In the genomic region with DNA sequence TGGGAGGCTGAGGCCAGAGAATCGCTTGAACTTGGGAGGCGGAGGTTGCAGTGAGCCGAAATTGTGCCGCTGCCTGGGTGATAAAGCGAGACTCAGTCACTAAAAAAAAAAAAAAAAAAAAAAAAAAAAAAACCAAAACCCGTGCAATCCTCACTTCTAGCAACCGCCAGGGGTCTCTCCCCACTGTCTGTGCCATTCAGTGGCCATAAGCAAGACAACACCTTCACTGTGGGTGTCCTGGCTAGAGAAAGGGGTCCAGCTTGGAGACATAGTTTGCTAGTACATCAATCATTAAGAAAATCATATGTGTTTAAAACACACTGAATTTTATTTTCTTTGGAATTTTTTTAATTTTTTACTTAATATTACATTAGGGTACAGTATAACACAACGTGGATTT, we compare ENCODE assay signal across 15 cellular contexts.
DNase-seq lines count a peak whose midpoint lies in the region; ATAC-seq, FAIRE-seq and TF ChIP-seq lines count a peak whose summit lies in the region.
"Had no signal": no experiment of that assay in that cellular context is flagged by ENCODE, and none has a peak within 500 bp of the region (broad histone marks: within the 10 kb centered on the region; RNA-seq: fewer than 3 reads in every experiment).

No MANE protein-coding gene starts in this region.

- no peaks in the 10 kb centered on the region for H3K36me3 ChIP-seq in NT2/D1 (ENCODE audit: insufficient read depth, insufficient read length, low read length)
- H3K36me3 ChIP-seq in H1 (ENCODE audit: control insufficient read depth in 2 of 4, insufficient read depth in 4 of 4, low read length in 3 of 4), result no peaks in the 10 kb centered on the region
- H3K36me3 ChIP-seq: upper lobe of left lung had no signal

- H3K4me3 ChIP-seq in AG04449 (ENCODE audit: low read depth, low read length) (no peak overlapping the region), NT2/D1 (ENCODE audit: insufficient read length, low read depth) (no peak overlapping the region), H1 (ENCODE audit: extremely low read depth in 1 of 4, insufficient read depth in 2 of 4, low read depth in 3 of 4, low read length in 4 of 4) (no peak overlapping the region; a peak in 1 of 8 replicates)
- H3K4me3 ChIP-seq: upper lobe of left lung had no signal

- H3K4ac ChIP-seq in H1 (replicated peaks; ENCODE audit: insufficient read length, low read depth, low read length), result no peak overlapping the region

- H3K18ac ChIP-seq in H1 (ENCODE audit: extremely low read depth, low read length), result no peak overlapping the region

- H3K4me2 ChIP-seq in H1 (ENCODE audit: insufficient read depth in 1 of 2, low read depth in 2 of 2, low read length in 2 of 2), result peak overlapping the region in 1 of 2 experiments; percentile 9; a peak in 1 of 4 replicates

- no peaks in the 10 kb centered on the region for H3K27me3 ChIP-seq in NT2/D1 (ENCODE audit: insufficient read depth, insufficient read length)
- peaks cover 0 to 3% (median 1%) of the 10 kb centered on the region in 4 experiments; a peak in 2 of 7 replicates for H3K27me3 ChIP-seq in H1 (replicated peaks in 1 of 4; ENCODE audit: control insufficient read depth in 3 of 4, extremely low read depth in 1 of 4, insufficient read depth in 3 of 4, low read length in 3 of 4)
- H3K27me3 ChIP-seq: upper lobe of left lung had no signal

- no peak overlapping the region for H2BK12ac ChIP-seq in H1 (ENCODE audit: low read depth, low read length)

- H4K5ac ChIP-seq in H1 (ENCODE audit: insufficient read length, low read depth, low read length), result no peak overlapping the region

- no peak overlapping the region for H3K23ac ChIP-seq in H1 (ENCODE audit: insufficient read length)

- TF ChIP-seq EP300 in H1 (IDR thresholded peaks at IDR 0.05; ENCODE audit: borderline replicate concordance in 1 of 2, low read depth in 2 of 2, low read length in 2 of 2), result no peak

- no peak overlapping the region for H3K4me3 Mint-ChIP-seq in Calu3 (ENCODE audit: low read depth, unreplicated experiment)
- H3K4me3 Mint-ChIP-seq: activated T-helper 1 cell treated with anti-CD3 and anti-CD28 coated beads, Interleukin-12 subunit alpha, Interleukin-12 subunit beta, Interleukin-2, Interleukin-4 antibody, amounts not matched to agents 30 ng/mL and 10 ng/mL and 1 ng/mL, durations not matched to agents 14 hours and 24 hours and 36 hours; CD14-positive monocyte; central memory CD8-positive, alpha-beta T cell; nephron had no signal

- TF ChIP-seq RAD21 in H1 (IDR thresholded peaks at IDR 0.05 in 1 of 2, conservative IDR thresholded peaks at IDR 0.05 in 1 of 2; ENCODE audit: low read depth in 2 of 2, low read length in 2 of 2), result peak; percentile 51 to 61; a peak in 3 of 4 replicates

- no peak for DNase-seq in AG04449 (ENCODE audit: low read depth, low spot score)
- DNase-seq in NT2/D1 (ENCODE audit: low read depth, low spot score), result peak; percentile 40
- DNase-seq in H1 (ENCODE audit: low read depth in 1 of 2, low spot score in 2 of 2), result no peak
- DNase-seq in Calu3, result no peak
- no peak for DNase-seq in D721Med (ENCODE audit: insufficient read length, low spot score)
- no peak for DNase-seq in SHP77 treated with DMSO at 0.1 percent for 48 hours (lab: John Stamatoyannopoulos, UW)
- DNase-seq: NCI-H2081 treated with DMSO at 0.1 percent for 48 hours, Right ventricle myocardium superior, upper lobe of left lung had no signal

- no peak overlapping the region for H3K14ac ChIP-seq in H1 (ENCODE audit: insufficient read length)

- no peaks in the 10 kb centered on the region for H3K79me1 ChIP-seq in H1 (ENCODE audit: low read depth, low read length)

- H3K4me1 ChIP-seq in NT2/D1 (ENCODE audit: insufficient read depth, insufficient read length) (peaks cover 17% of the 10 kb centered on the region), H1 (replicated peaks in 1 of 4; ENCODE audit: control insufficient read depth in 3 of 4, insufficient read depth in 4 of 4, low read length in 3 of 4) (peaks cover 7 to 22% (median 11%) of the 10 kb centered on the region in 4 experiments)
- H3K4me1 ChIP-seq: upper lobe of left lung had no signal

- H2BK20ac ChIP-seq in H1 (ENCODE audit: low read length), result no peak overlapping the region

- H3K27ac Mint-ChIP-seq in Calu3 (ENCODE audit: unreplicated experiment), result no peak overlapping the region
- H3K27ac Mint-ChIP-seq: activated T-helper 1 cell treated with anti-CD3 and anti-CD28 coated beads, Interleukin-12 subunit alpha, Interleukin-12 subunit beta, Interleukin-2, Interleukin-4 antibody, amounts not matched to agents 30 ng/mL and 10 ng/mL and 1 ng/mL, durations not matched to agents 14 hours and 24 hours and 36 hours; nephron had no signal

- peaks cover 37% of the 10 kb centered on the region for H3K27me3 Mint-ChIP-seq in Calu3 (ENCODE audit: unreplicated experiment)

- no peak overlapping the region for H3K56ac ChIP-seq in H1 (replicated peaks; ENCODE audit: insufficient read length, low read depth, low read length)

- FAIRE-seq in H1 (lab: Jason Lieb, UNC), result peak; percentile 70
- no peak for FAIRE-seq in D721Med (lab: Jason Lieb, UNC)

- no peak overlapping the region for H2AFZ ChIP-seq in H1 (ENCODE audit: low read length)

- no peaks in the 10 kb centered on the region for H3K9me3 Mint-ChIP-seq in Calu3 (ENCODE audit: low read depth, unreplicated experiment)
- H3K9me3 Mint-ChIP-seq: activated T-helper 1 cell treated with anti-CD3 and anti-CD28 coated beads, Interleukin-12 subunit alpha, Interleukin-12 subunit beta, Interleukin-2, Interleukin-4 antibody, amounts not matched to agents 30 ng/mL and 10 ng/mL and 1 ng/mL, durations not matched to agents 14 hours and 24 hours and 36 hours; central memory CD8-positive, alpha-beta T cell; nephron had no signal

- no peak overlapping the region for H2BK15ac ChIP-seq in H1 (ENCODE audit: low read length)

- WGBS in H1 (ENCODE audit: extremely low coverage in 1 of 2, insufficient coverage in 1 of 2, insufficient read length in 1 of 2, insufficient replicate concordance in 2 of 2, low coverage in 1 of 2, low lambda C conversion rate in 2 of 2, missing lambda C conversion rate in 1 of 2), 2 experiments, result 33% methylated on average over 8 of the region's 8 CpGs; no CpG with 5 or more reads in 1 of the 2 experiments

- H4K8ac ChIP-seq in H1 (ENCODE audit: extremely low read depth, insufficient read depth, low read length), result no peak overlapping the region

- intact Hi-C loops in Calu3 (cut with micrococcal nuclease; ENCODE audit: unreplicated experiment), result no loop called here

- no peak for TF ChIP-seq POLR2A in H1 (IDR thresholded peaks at IDR 0.05; ENCODE audit: control extremely low read depth in 1 of 2, low read depth in 2 of 2, low read length in 2 of 2)

- no peak overlapping the region for H3K27ac ChIP-seq in H1 (ENCODE audit: low read depth, low read length)
- H3K27ac ChIP-seq: upper lobe of left lung had no signal

- H3K23me2 ChIP-seq in H1 (ENCODE audit: low read depth, low read length), result peaks cover 5% of the 10 kb centered on the region; the same call in 1 of the 2 replicates

- no peaks in the 10 kb centered on the region for H3K4me1 Mint-ChIP-seq in Calu3 (ENCODE audit: low read depth, unreplicated experiment)
- H3K4me1 Mint-ChIP-seq: CD14-positive monocyte; central memory CD8-positive, alpha-beta T cell had no signal

- POLR2A ChIA-PET in AG04449 (lab: Yijun Ruan, JAX) (no interaction called here), H1 (lab: Charles Lee; ENCODE audit: partially characterized antibody) (interaction anchor here (0.5 to 1.1 kb wide), 4 partner anchors 17 to 101 kb away, joined by 3 read pairs; partner anchors contain the start of gene RASL11A)

- ATAC-seq in HG03175 (IDR thresholded peaks at IDR 0.05; ENCODE audit: unreplicated experiment), result no peak

- no peak overlapping the region for H4K91ac ChIP-seq in H1 (replicated peaks; ENCODE audit: insufficient read length, low read length)

- H3K9me3 ChIP-seq in NT2/D1 (ENCODE audit: insufficient read depth, low read length) (no peaks in the 10 kb centered on the region), H1 (ENCODE audit: insufficient read depth in 2 of 2, low read depth in 1 of 2, low read length in 1 of 2) (no peaks in the 10 kb centered on the region)
- H3K9me3 ChIP-seq: upper lobe of left lung had no signal

- TF ChIP-seq CTCF in AG04449 (IDR thresholded peaks at IDR 0.05; ENCODE audit: insufficient read depth, low read length, missing control alignments) (peak; percentile 21), GM12872 (IDR thresholded peaks at IDR 0.05; ENCODE audit: insufficient read depth, low read depth, low read length) (peak; percentile 68), H1 (IDR thresholded peaks at IDR 0.05; ENCODE audit: control extremely low read depth in 1 of 3, insufficient read depth in 1 of 3, low read depth in 1 of 3, low read length in 3 of 3) (peak; percentile 58 to 66 (median 64)), Calu3 (IDR thresholded peaks at IDR 0.05; ENCODE audit: unreplicated experiment) (no peak), D721Med (IDR thresholded peaks at IDR 0.05; ENCODE audit: insufficient read depth, missing control alignments) (no peak)

- peaks cover 0 to 4% of the 10 kb centered on the region in 2 experiments for H4K20me1 ChIP-seq in H1 (replicated peaks in 1 of 2; ENCODE audit: control insufficient read depth in 1 of 2, insufficient read depth in 2 of 2, low read length in 2 of 2)

- no peak overlapping the region for H2BK120ac ChIP-seq in H1 (replicated peaks; ENCODE audit: low read depth, low read length)

- no peak overlapping the region for H2BK5ac ChIP-seq in H1 (ENCODE audit: low read depth, low read length)

- no peak overlapping the region for H2AK5ac ChIP-seq in H1 (ENCODE audit: low read depth, low read length)

- CTCF ChIA-PET in AG04449 (lab: Yijun Ruan, JAX) (interaction anchor here (0.7 to 3.6 kb wide), 9 partner anchors 10 to 391 kb away, joined by 3 to 16 read pairs (median 4); no protein-coding TSS in a partner anchor), H1 (lab: Charles Lee; ENCODE audit: partially characterized antibody) (interaction anchor here (0.6 to 9.7 kb wide), 37 partner anchors 8 to 1111 kb away, joined by 3 to 95 read pairs (median 3); no protein-coding TSS in a partner anchor), Calu3 (lab: Charles Lee) (interaction anchor here (0.7 to 1.5 kb wide), 3 partner anchors 42 to 470 kb away, joined by 4 to 9 read pairs (median 4); no protein-coding TSS in a partner anchor)

- no peaks in the 10 kb centered on the region for H3K36me3 Mint-ChIP-seq in Calu3 (ENCODE audit: insufficient read depth, unreplicated experiment)
- H3K36me3 Mint-ChIP-seq: CD14-positive monocyte had no signal

- H3K79me2 ChIP-seq in H1 (ENCODE audit: control insufficient read depth in 1 of 2, insufficient read depth in 2 of 2, low read length in 2 of 2), result no peaks in the 10 kb centered on the region

- no peak overlapping the region for H3K9ac ChIP-seq in NT2/D1 (ENCODE audit: insufficient read length, low read depth)
- no peak overlapping the region for H3K9ac ChIP-seq in H1 (replicated peaks in 1 of 4; ENCODE audit: extremely low read depth in 1 of 4, low read depth in 3 of 4, low read length in 3 of 4)

- BruUV-seq in Calu3 (replicated peaks; lab: Mats Ljungman, UMichigan), result no TSS peak

TF ChIP-seq in H1, 55 proteins besides CTCF, POLR2A, EP300 and RAD21 (continues in another document):
- TF ChIP-seq ASH2L (IDR thresholded peaks at IDR 0.05; ENCODE audit: low read length) (no peak), CBX8 (IDR thresholded peaks at IDR 0.05; ENCODE audit: borderline replicate concordance, low read depth, low read length) (no peak), YY1 (IDR thresholded peaks at IDR 0.05; ENCODE audit: low read depth, low read length) (peak; percentile 50; the same call in 1 of the 2 replicates)

Comparison
In these comparisons a context has a peak if more than half of its experiments do, and no peak if none do; other contexts are left out.
1. CTCF ChIP-seq: peak in AG04449 (single experiment), GM12872 (single experiment) and H1 (3 of 3); none in Calu3 (single experiment) and D721Med (single experiment).